Comparison of ENCODE assay signal across 1 cellular context in the genomic region with DNA sequence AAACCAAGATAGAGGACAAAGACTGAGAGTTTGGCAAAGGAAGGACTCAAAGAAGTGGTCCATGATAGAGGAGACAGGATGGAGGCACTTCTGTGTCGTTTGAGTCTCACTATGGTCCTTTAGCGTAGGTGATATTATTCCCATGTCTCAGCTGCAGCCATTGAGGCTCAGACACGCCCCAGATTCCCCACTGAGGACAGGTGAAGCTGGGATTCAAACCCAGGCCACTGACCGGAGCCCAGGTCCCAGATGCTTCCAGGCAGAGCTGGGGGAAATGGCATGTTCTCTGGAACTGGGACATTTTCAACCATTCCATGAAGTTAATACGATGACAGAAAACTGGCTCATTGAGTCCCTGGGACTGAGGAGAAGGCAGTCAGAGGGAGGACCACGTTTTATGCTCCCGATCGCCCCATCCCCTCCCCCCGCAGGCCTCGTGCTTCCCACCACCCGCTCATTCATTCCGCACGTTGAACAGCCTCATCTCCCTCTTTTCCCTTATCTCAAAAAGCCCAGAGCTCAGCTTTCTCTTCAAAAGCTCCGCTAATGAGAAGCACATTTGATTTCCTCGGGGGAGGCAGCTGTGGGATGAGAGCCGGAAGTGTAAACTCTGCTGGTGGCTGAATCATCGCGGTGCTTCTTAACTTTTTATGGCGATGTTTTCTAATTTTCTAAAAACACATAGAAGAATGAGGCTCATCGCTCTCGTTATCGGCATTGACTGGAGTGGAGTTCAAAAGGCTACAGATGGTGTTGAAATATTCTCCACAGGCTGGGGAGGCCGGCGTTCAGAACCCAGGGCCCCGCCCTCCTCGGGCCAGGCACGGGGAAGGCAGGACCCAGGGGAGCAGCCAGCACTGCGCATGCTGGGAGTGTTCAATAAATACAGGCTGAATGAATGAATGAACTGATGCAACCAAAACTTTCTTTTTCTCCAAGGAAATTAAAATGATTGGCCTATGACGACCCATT.
A peak's percentile ranks its signal among the peaks of the same experiment; 100 is the strongest.
TF ChIP-seq lines count a peak whose summit lies in the region.

No MANE protein-coding gene starts in this region.

TF ChIP-seq in K562, 482 proteins besides CTCF, POLR2A, EP300 and RAD21 (continued from another document and continues in another):
- TF ChIP-seq, protein P1, sequence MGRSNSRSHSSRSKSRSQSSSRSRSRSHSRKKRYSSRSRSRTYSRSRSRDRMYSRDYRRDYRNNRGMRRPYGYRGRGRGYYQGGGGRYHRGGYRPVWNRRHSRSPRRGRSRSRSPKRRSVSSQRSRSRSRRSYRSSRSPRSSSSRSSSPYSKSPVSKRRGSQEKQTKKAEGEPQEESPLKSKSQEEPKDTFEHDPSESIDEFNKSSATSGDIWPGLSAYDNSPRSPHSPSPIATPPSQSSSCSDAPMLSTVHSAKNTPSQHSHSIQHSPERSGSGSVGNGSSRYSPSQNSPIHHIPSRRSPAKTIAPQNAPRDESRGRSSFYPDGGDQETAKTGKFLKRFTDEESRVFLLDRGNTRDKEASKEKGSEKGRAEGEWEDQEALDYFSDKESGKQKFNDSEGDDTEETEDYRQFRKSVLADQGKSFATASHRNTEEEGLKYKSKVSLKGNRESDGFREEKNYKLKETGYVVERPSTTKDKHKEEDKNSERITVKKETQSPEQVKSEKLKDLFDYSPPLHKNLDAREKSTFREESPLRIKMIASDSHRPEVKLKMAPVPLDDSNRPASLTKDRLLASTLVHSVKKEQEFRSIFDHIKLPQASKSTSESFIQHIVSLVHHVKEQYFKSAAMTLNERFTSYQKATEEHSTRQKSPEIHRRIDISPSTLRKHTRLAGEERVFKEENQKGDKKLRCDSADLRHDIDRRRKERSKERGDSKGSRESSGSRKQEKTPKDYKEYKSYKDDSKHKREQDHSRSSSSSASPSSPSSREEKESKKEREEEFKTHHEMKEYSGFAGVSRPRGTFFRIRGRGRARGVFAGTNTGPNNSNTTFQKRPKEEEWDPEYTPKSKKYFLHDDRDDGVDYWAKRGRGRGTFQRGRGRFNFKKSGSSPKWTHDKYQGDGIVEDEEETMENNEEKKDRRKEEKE (IDR thresholded peaks at IDR 0.05; ENCODE audit: borderline replicate concordance in 1 of 2, control insufficient read depth in 1 of 2, low read depth in 2 of 2, low read length in 1 of 2): no peak
- TF ChIP-seq MAX (CRISPR knock-in tag; IDR thresholded peaks at IDR 0.05) (peak; percentile 34; the same call in 1 of the 2 replicates), CBFA2T2 (conservative IDR thresholded peaks at IDR 0.05) (peak; percentile 52), SP2 (IDR thresholded peaks at IDR 0.05; ENCODE audit: extremely low read depth, low read depth, low read length, poor library complexity, severe bottlenecking) (no peak), HDAC2 (IDR thresholded peaks at IDR 0.05) (0 out of 2 replicates have a peak, but pooled peaks have one; percentile 40), STAG1 (CRISPR knock-in tag; IDR thresholded peaks at IDR 0.05; ENCODE audit: borderline replicate concordance) (no peak), TFAP4 (CRISPR knock-in tag; IDR thresholded peaks at IDR 0.05; ENCODE audit: borderline replicate concordance) (peak; percentile 40; the same call in 1 of the 2 replicates), RNF2 (IDR thresholded peaks at IDR 0.05) (0 out of 2 replicates have a peak, but pooled peaks have one; percentile 21), CBFA2T3 (IDR thresholded peaks at IDR 0.05) (peak; percentile 75), ZNF518B (CRISPR knock-in tag; IDR thresholded peaks at IDR 0.05) (no peak), DPF2 (IDR thresholded peaks at IDR 0.05) (peak; percentile 56), TCF3 (CRISPR knock-in tag; IDR thresholded peaks at IDR 0.05) (peak; percentile 33; the same call in 1 of the 2 replicates), ARID3A (IDR thresholded peaks at IDR 0.05; ENCODE audit: borderline replicate concordance, low read depth, low read length) (no peak), TCF7L2 (IDR thresholded peaks at IDR 0.05; ENCODE audit: low read depth, low read length) (peak; percentile 47; the same call in 1 of the 2 replicates), ATF7 (IDR thresholded peaks at IDR 0.05) (0 out of 2 replicates have a peak, but pooled peaks have one; percentile 34), NFE2 (IDR thresholded peaks at IDR 0.05; ENCODE audit: low read depth) (no peak), FOXM1 (IDR thresholded peaks at IDR 0.05; ENCODE audit: low read depth) (0 out of 2 replicates have a peak, but pooled peaks have one; percentile 12), FOXM1 (CRISPR knock-in tag; IDR thresholded peaks at IDR 0.05; ENCODE audit: low read depth) (no peak), MEF2D (tag; conservative IDR thresholded peaks at IDR 0.05; ENCODE audit: low read depth) (no peak), MEIS2 (IDR thresholded peaks at IDR 0.05; ENCODE audit: partially characterized antibody) (peak; percentile 43), RBM39 (optimal IDR thresholded peaks at IDR 0.05; ENCODE audit: low read depth, low read length) (no peak), L3MBTL2 (IDR thresholded peaks at IDR 0.05) (peak; percentile 88), ATF3 (IDR thresholded peaks at IDR 0.05) (peak; percentile 54), ATF3 (CRISPR knock-in tag; conservative IDR thresholded peaks at IDR 0.05) (no peak), ETV1 (tag; conservative IDR thresholded peaks at IDR 0.05; ENCODE audit: low read depth) (peak; percentile 55), ARHGAP35 (IDR thresholded peaks at IDR 0.05; ENCODE audit: partially characterized antibody) (no peak), CBX2 (IDR thresholded peaks at IDR 0.05; ENCODE audit: insufficient read depth, low read length, poor library complexity, severe bottlenecking) (no peak), MYC (IDR thresholded peaks at IDR 0.05; ENCODE audit: low read depth, low read length) (peak; percentile 53; the same call in 1 of the 2 replicates), MYC (CRISPR knock-in tag; IDR thresholded peaks at IDR 0.05; ENCODE audit: borderline replicate concordance, low read depth) (no peak), STAT6 (CRISPR knock-in tag; IDR thresholded peaks at IDR 0.05) (no peak), ZNF79 (CRISPR knock-in tag; IDR thresholded peaks at IDR 0.05; ENCODE audit: low read depth) (no peak), TEAD4 (IDR thresholded peaks at IDR 0.05; ENCODE audit: low read length) (peak; percentile 58; the same call in 1 of the 2 replicates), TEAD4 (CRISPR knock-in tag; IDR thresholded peaks at IDR 0.05; ENCODE audit: borderline replicate concordance) (no peak), MAZ (CRISPR knock-in tag; conservative IDR thresholded peaks at IDR 0.05 in 1 of 2, IDR thresholded peaks at IDR 0.05 in 1 of 2) (peak in 1 of 2 experiments; percentile 40; a peak in 1 of 4 replicates), CREB1 (IDR thresholded peaks at IDR 0.05) (no peak), CREB1 (CRISPR knock-in tag; IDR thresholded peaks at IDR 0.05) (no peak), KDM1A (IDR thresholded peaks at IDR 0.05) (peak; percentile 86 to 88), NRF1 (conservative IDR thresholded peaks at IDR 0.05 in 1 of 2, IDR thresholded peaks at IDR 0.05 in 1 of 2) (peak; percentile 81 to 84), STAT5A (IDR thresholded peaks at IDR 0.05; ENCODE audit: borderline replicate concordance, low read length) (0 out of 2 replicates have a peak, but pooled peaks have one; percentile 10), ASH1L (IDR thresholded peaks at IDR 0.05; ENCODE audit: borderline replicate concordance, low read depth, partially characterized antibody) (no peak), PTTG1 (tag; IDR thresholded peaks at IDR 0.05; ENCODE audit: low read depth) (no peak)
- TF ChIP-seq, protein P2, sequence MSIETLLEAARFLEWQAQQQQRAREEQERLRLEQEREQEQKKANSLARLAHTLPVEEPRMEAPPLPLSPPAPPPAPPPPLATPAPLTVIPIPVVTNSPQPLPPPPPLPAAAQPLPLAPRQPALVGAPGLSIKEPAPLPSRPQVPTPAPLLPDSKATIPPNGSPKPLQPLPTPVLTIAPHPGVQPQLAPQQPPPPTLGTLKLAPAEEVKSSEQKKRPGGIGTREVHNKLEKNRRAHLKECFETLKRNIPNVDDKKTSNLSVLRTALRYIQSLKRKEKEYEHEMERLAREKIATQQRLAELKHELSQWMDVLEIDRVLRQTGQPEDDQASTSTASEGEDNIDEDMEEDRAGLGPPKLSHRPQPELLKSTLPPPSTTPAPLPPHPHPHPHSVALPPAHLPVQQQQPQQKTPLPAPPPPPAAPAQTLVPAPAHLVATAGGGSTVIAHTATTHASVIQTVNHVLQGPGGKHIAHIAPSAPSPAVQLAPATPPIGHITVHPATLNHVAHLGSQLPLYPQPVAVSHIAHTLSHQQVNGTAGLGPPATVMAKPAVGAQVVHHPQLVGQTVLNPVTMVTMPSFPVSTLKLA (conservative IDR thresholded peaks at IDR 0.05): 0 out of 4 replicates have a peak, but pooled peaks have one; percentile 18 to 39
- TF ChIP-seq, protein P3, sequence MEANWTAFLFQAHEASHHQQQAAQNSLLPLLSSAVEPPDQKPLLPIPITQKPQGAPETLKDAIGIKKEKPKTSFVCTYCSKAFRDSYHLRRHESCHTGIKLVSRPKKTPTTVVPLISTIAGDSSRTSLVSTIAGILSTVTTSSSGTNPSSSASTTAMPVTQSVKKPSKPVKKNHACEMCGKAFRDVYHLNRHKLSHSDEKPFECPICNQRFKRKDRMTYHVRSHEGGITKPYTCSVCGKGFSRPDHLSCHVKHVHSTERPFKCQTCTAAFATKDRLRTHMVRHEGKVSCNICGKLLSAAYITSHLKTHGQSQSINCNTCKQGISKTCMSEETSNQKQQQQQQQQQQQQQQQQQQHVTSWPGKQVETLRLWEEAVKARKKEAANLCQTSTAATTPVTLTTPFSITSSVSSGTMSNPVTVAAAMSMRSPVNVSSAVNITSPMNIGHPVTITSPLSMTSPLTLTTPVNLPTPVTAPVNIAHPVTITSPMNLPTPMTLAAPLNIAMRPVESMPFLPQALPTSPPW (CRISPR knock-in tag; IDR thresholded peaks at IDR 0.05): peak; percentile 37; the same call in 1 of the 2 replicates
